ENCODE assay signal across 32 cellular contexts in the genomic region with DNA sequence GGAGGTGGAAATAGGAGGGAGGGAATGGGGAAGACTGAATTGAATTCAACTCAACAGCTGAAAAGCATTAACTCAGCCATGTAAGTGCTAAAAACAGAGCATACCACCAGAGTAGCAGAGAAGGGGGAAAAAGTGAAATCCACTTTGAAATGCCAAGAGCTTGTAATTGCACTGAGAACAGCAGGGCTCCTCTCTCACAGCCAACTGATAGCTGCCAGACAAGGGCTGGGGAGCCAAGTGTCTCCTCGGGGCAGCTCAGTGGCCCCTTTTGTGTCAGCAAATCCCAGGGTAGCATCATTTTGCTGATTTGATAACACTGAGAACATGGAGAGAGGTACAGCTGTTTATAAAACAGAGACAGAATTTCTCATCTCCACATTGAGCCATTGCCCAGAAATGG.
DNase-seq lines count a peak whose midpoint lies in the region; ATAC-seq and TF ChIP-seq lines count a peak whose summit lies in the region.
"Had no signal": no experiment of that assay in that cellular context is flagged by ENCODE, and none has a peak within 500 bp of the region (broad histone marks: within the 10 kb centered on the region; RNA-seq: fewer than 3 reads in every experiment).

No MANE protein-coding gene starts in this region.

- intact Hi-C loops in esophagus muscularis mucosa (cut with DNase I) = no loop called here
- intact Hi-C loops in right cardiac atrium (cut with DNase I) = no loop called here

- no peaks in the 10 kb centered on the region for H3K27me3 ChIP-seq in esophagus muscularis mucosa
- no peaks in the 10 kb centered on the region for H3K27me3 ChIP-seq in right cardiac atrium (ENCODE audit: control insufficient read depth, insufficient read depth)
- H3K27me3 ChIP-seq in upper lobe of left lung = no peaks in the 10 kb centered on the region
- H3K27me3 ChIP-seq: cardiac muscle cell, colonic mucosa, MG63 had no signal

- H3K9me3 ChIP-seq in esophagus muscularis mucosa (no peaks in the 10 kb centered on the region), right cardiac atrium (ENCODE audit: control insufficient read depth, low read length) (no peaks in the 10 kb centered on the region), upper lobe of left lung (no peaks in the 10 kb centered on the region)
- H3K9me3 ChIP-seq: colonic mucosa, MG63, mucosa of descending colon had no signal

- peaks cover 0 to 7% (median 0%) of the 10 kb centered on the region in 4 donors for H3K4me1 ChIP-seq in esophagus muscularis mucosa
- H3K4me1 ChIP-seq in right cardiac atrium (ENCODE audit: control insufficient read depth, insufficient read depth, low read length) = no peaks in the 10 kb centered on the region
- no peaks in the 10 kb centered on the region for H3K4me1 ChIP-seq in upper lobe of left lung
- H3K4me1 ChIP-seq: colonic mucosa had no signal

- peak; percentile 8 for DNase-seq in NCI-H2227 (lab: John Stamatoyannopoulos, UW; ENCODE audit: unreplicated experiment)
- DNase-seq in NCI-H2227 treated with DMSO at 0.1 percent for 48 hours (lab: John Stamatoyannopoulos, UW) = no peak
- no peak for DNase-seq in esophagus muscularis mucosa (ENCODE audit: extremely low spot score)
- DNase-seq in right cardiac atrium = peak; percentile 70 to 86 (median 85)
- DNase-seq in upper lobe of left lung = no peak
- no peak for DNase-seq in CD1c-positive myeloid dendritic cell (ENCODE audit: extremely low spot score)
- DNase-seq in occipital lobe (lab: John Stamatoyannopoulos, UW) = no peak
- DNase-seq in dedifferentiated amniotic fluid mesenchymal stem cell (ENCODE audit: extremely low spot score) = no peak
- DNase-seq: activated B cell treated with CpG ODN at 0.5 μM for 24 hours; activated CD4-positive, alpha-beta T cell treated with anti-CD3 and anti-CD28 coated beads, Interleukin-2, amount 10 ng/mL, durations not matched to agents 7 days and 5 days; activated effector memory CD4-positive, alpha-beta T cell treated with anti-CD3 and anti-CD28 coated beads, Interleukin-2, amount 50 U/mL, for 16 hours; activated T-cell treated with anti-CD3 and anti-CD28 coated beads, Interleukin-2, amount 50 U/mL, for 1 hour; AML-193; anterior cingulate cortex; CD8-positive, alpha-beta T cell; colonic mucosa; effector memory CD4-positive, alpha-beta T cell; head of caudate nucleus; kidney; MG63; mucosa of descending colon; natural killer cell; NCI-H2029; RPMI8226; stimulated activated CD4-positive, alpha-beta T cell treated with anti-CD3 and anti-CD28 coated beads, Interleukin-2, amount 100 ng/mL, for 24 hours; T-helper 1 cell had no signal

- TF ChIP-seq EP300 in esophagus muscularis mucosa (IDR thresholded peaks at IDR 0.05) (no peak), upper lobe of left lung (IDR thresholded peaks at IDR 0.05) (no peak)

- TF ChIP-seq POLR2A in esophagus muscularis mucosa (IDR thresholded peaks at IDR 0.05; ENCODE audit: low read depth) (no peak), upper lobe of left lung (IDR thresholded peaks at IDR 0.05) (no peak)

- H3K36me3 ChIP-seq in esophagus muscularis mucosa (no peaks in the 10 kb centered on the region), upper lobe of left lung (no peaks in the 10 kb centered on the region)
- H3K36me3 ChIP-seq: cardiac muscle cell, colonic mucosa, MG63 had no signal

- 29% methylated on average over 1 of the region's 1 CpG for WGBS in esophagus muscularis mucosa
- 15% methylated on average over 1 of the region's 1 CpG for WGBS in right cardiac atrium
- WGBS in upper lobe of left lung, 2 donors = 29 to 50% methylated on average over 1 of the region's 1 CpG

- ATAC-seq in right cardiac atrium = peak; percentile 91 to 95
- peak; percentile 17 to 30 for ATAC-seq in upper lobe of left lung (ENCODE audit: low FRiP score in 2 of 2)
- ATAC-seq: CD8-positive, alpha-beta T cell; HCT116; mucosa of descending colon; natural killer cell had no signal

- TF ChIP-seq CTCF in esophagus muscularis mucosa (IDR thresholded peaks at IDR 0.05) = no peak
- TF ChIP-seq CTCF in upper lobe of left lung (IDR thresholded peaks at IDR 0.05) = no peak

- no peak overlapping the region for H3K4me3 ChIP-seq in esophagus muscularis mucosa
- H3K4me3 ChIP-seq in right cardiac atrium (ENCODE audit: low read length) = no peak overlapping the region
- no peak overlapping the region for H3K4me3 ChIP-seq in upper lobe of left lung
- H3K4me3 ChIP-seq: cardiac muscle cell, colonic mucosa, lung, MG63, mucosa of descending colon, smooth muscle cell had no signal

- H3K27ac ChIP-seq in esophagus muscularis mucosa (replicated peaks in 1 of 4) (peak overlapping the region in 3 of 4 donors; percentile 30 to 66 (median 64)), right cardiac atrium (ENCODE audit: low read length) (no peak overlapping the region), upper lobe of left lung (no peak overlapping the region)
- H3K27ac ChIP-seq: cardiac muscle cell, colonic mucosa, epithelial cell of prostate, KMS-11 had no signal

Comparison
In these comparisons a context has a peak if more than half of its experiments do, and no peak if none do; other contexts are left out.
1. DNase-seq: peak in NCI-H2227 (single experiment) and right cardiac atrium (3 of 3); none in NCI-H2227 treated with DMSO at 0.1 percent for 48 hours (single experiment), esophagus muscularis mucosa (single experiment), upper lobe of left lung (0 of 2), CD1c-positive myeloid dendritic cell (single experiment), occipital lobe (single experiment) and dedifferentiated amniotic fluid mesenchymal stem cell (single experiment).
2. H3K27ac ChIP-seq: peak in esophagus muscularis mucosa (3 of 4); none in right cardiac atrium (single experiment) and upper lobe of left lung (0 of 4).